Comparison of ENCODE assay signal across 8 cellular contexts in genomic region chr1:247110627-247111258, GRCh38. TPM values are rescaled to one million over a fixed set of nuclear protein-coding genes. Genes with fewer than 3 reads are reported as not detected.
A peak's percentile ranks its signal among the peaks of the same experiment; 100 is the strongest.
DNase-seq lines count a peak whose midpoint lies in the region; ATAC-seq and TF ChIP-seq lines count a peak whose summit lies in the region.

No MANE protein-coding gene starts in this region.

- TF ChIP-seq EP300 in transverse colon (IDR thresholded peaks at IDR 0.05; ENCODE audit: low read depth) = no peak

- TF ChIP-seq CTCF in CD14-positive monocyte (IDR thresholded peaks at IDR 0.05) = no peak
- TF ChIP-seq CTCF in transverse colon (IDR thresholded peaks at IDR 0.05) = no peak

- H3K4me1 Mint-ChIP-seq in CD14-positive monocyte = peaks cover 10% of the 10 kb centered on the region
- H3K4me1 Mint-ChIP-seq in T-cell = peaks cover 5 to 19% (median 16%) of the 10 kb centered on the region in 3 donors
- peaks cover 8 to 11% of the 10 kb centered on the region in 2 donors for H3K4me1 Mint-ChIP-seq in effector memory CD8-positive, alpha-beta T cell (ENCODE audit: low read depth in 2 of 2)
- H3K4me1 Mint-ChIP-seq in natural killer cell treated with Interleukin-12 subunit alpha and Interleukin-12 subunit beta and Interleukin-15 and Interleukin-18, amount 100 ng/mL, for 72 hours (ENCODE audit: low read depth in 2 of 2) = peaks cover 6 to 12% of the 10 kb centered on the region in 2 donors

- peak overlapping the region in 3 of 7 donors; percentile 12 to 29 (median 27) for H3K27ac Mint-ChIP-seq in CD14-positive monocyte
- H3K27ac Mint-ChIP-seq in T-cell = no peak overlapping the region
- no peak overlapping the region for H3K27ac Mint-ChIP-seq in effector memory CD8-positive, alpha-beta T cell
- H3K27ac Mint-ChIP-seq in natural killer cell treated with Interleukin-12 subunit alpha and Interleukin-12 subunit beta and Interleukin-15 and Interleukin-18, amount 100 ng/mL, for 72 hours = no peak overlapping the region

- no peak for TF ChIP-seq POLR2A in transverse colon (IDR thresholded peaks at IDR 0.05)

- peak overlapping the region; percentile 75 to 86 (median 81) for H3K4me3 ChIP-seq in transverse colon

- CTCF ChIA-PET in T-cell (lab: Charles Lee) = no interaction called here

- intact Hi-C loops in CD14-positive monocyte (cut with micrococcal nuclease) = no loop called here
- intact Hi-C loops in transverse colon (cut with DNase I; ENCODE audit: low total_unique reads) = no loop called here

- H3K36me3 Mint-ChIP-seq in CD14-positive monocyte (peaks cover 5 to 7% of the 10 kb centered on the region in 2 donors), T-cell (peaks cover 3% of the 10 kb centered on the region)
- no peaks in the 10 kb centered on the region for H3K36me3 Mint-ChIP-seq in effector memory CD8-positive, alpha-beta T cell (ENCODE audit: insufficient read depth)
- peaks cover 10% of the 10 kb centered on the region for H3K36me3 Mint-ChIP-seq in natural killer cell treated with Interleukin-12 subunit alpha and Interleukin-12 subunit beta and Interleukin-15 and Interleukin-18, amount 100 ng/mL, for 72 hours

- H3K9me3 Mint-ChIP-seq in CD14-positive monocyte (peaks cover 3 to 39% (median 26%) of the 10 kb centered on the region in 7 donors), T-cell (no peaks in the 10 kb centered on the region)
- no peaks in the 10 kb centered on the region for H3K9me3 Mint-ChIP-seq in effector memory CD8-positive, alpha-beta T cell
- H3K9me3 Mint-ChIP-seq in natural killer cell treated with Interleukin-12 subunit alpha and Interleukin-12 subunit beta and Interleukin-15 and Interleukin-18, amount 100 ng/mL, for 72 hours = no peaks in the 10 kb centered on the region

- DNase-seq in CD14-positive monocyte (ENCODE audit: low spot score) = no peak
- no peak for DNase-seq in T-cell
- DNase-seq in effector memory CD8-positive, alpha-beta T cell = no peak
- no peak for DNase-seq in natural killer cell treated with Interleukin-12 subunit alpha and Interleukin-12 subunit beta and Interleukin-15 and Interleukin-18, amount 100 ng/mL, for 72 hours (ENCODE audit: low spot score)
- no peak for DNase-seq in transverse colon
- no peak for DNase-seq in pons (ENCODE audit: low spot score)

- WGBS in transverse colon (ENCODE audit: low coverage in 1 of 2), 2 donors = 18% methylated on average over 24 of the region's 30 CpGs; no CpG with 5 or more reads in 1 of the 2 donors

- peak overlapping the region; percentile 85 to 90 (median 88) for H3K27ac ChIP-seq in transverse colon

- H3K27me3 Mint-ChIP-seq in CD14-positive monocyte (ENCODE audit: low read depth in 3 of 3) = peaks cover 49 to 71% (median 66%) of the 10 kb centered on the region in 3 donors
- peaks cover 42 to 59% of the 10 kb centered on the region in 2 donors for H3K27me3 Mint-ChIP-seq in T-cell
- peaks cover 50 to 84% of the 10 kb centered on the region in 2 donors for H3K27me3 Mint-ChIP-seq in effector memory CD8-positive, alpha-beta T cell
- H3K27me3 Mint-ChIP-seq in natural killer cell treated with Interleukin-12 subunit alpha and Interleukin-12 subunit beta and Interleukin-15 and Interleukin-18, amount 100 ng/mL, for 72 hours = peaks cover 23 to 40% of the 10 kb centered on the region in 2 donors

- no peaks in the 10 kb centered on the region for H3K9me3 ChIP-seq in transverse colon

- H3K27me3 ChIP-seq in transverse colon = no peaks in the 10 kb centered on the region

- in situ Hi-C loops in transverse colon (cut with MboI; ENCODE audit: low pct_ligation_motif_present in 1 of 4, low pct_unique_long_range_greater_than_20kb in 1 of 4, low sequenced_read_pairs in 3 of 4) = no loop called here

- no peaks in the 10 kb centered on the region for H3K36me3 ChIP-seq in transverse colon

- ATAC-seq in T-cell (replicated peaks in 1 of 4) = peak; percentile 24 to 52 (median 37)
- ATAC-seq in effector memory CD8-positive, alpha-beta T cell (replicated peaks) = peak; percentile 40
- peak in 1 of 2 donors; percentile 3 for ATAC-seq in natural killer cell treated with Interleukin-12 subunit alpha and Interleukin-12 subunit beta and Interleukin-15 and Interleukin-18, amount 100 ng/mL, for 72 hours
- ATAC-seq in HG03439 (IDR thresholded peaks at IDR 0.05; ENCODE audit: unreplicated experiment) = no peak
- ATAC-seq in HG03342 (IDR thresholded peaks at IDR 0.05; ENCODE audit: unreplicated experiment) = no peak

- peak overlapping the region; percentile 78 to 94 for H3K4me3 Mint-ChIP-seq in CD14-positive monocyte
- peak overlapping the region; percentile 66 to 75 (median 68) for H3K4me3 Mint-ChIP-seq in T-cell
- H3K4me3 Mint-ChIP-seq in effector memory CD8-positive, alpha-beta T cell = peak overlapping the region; percentile 67 to 71
- peak overlapping the region; percentile 78 for H3K4me3 Mint-ChIP-seq in natural killer cell treated with Interleukin-12 subunit alpha and Interleukin-12 subunit beta and Interleukin-15 and Interleukin-18, amount 100 ng/mL, for 72 hours

- peaks cover 0 to 14% (median 6%) of the 10 kb centered on the region in 4 donors for H3K4me1 ChIP-seq in transverse colon

- POLR2A ChIA-PET in T-cell (lab: Charles Lee) = interaction anchor here in 1 of 2 donors (0.5 to 0.6 kb wide), 2 partner anchors 37 to 310 kb away, joined by 3 read pairs; no protein-coding TSS in a partner anchor

RNA-seq across cellular contexts. Expression of gene ZNF669, which starts 6.6 kb away (rescaled TPM):
- 1 to 10 TPM; 8.9 TPM for polyA plus RNA-seq in CD14-positive monocyte
- total RNA-seq in T-cell = 10 to 100 TPM; 11.0 to 13.7 (median 12.8) TPM
- 10 to 100 TPM; 10.5 to 11.0 TPM for total RNA-seq in natural killer cell treated with Interleukin-12 subunit alpha and Interleukin-12 subunit beta and Interleukin-15 and Interleukin-18, amount 100 ng/mL, for 72 hours
- 10 to 100 TPM in 1 of 4 donors, 1 to 10 TPM in 3; 2.4 to 26.2 (median 4.9) TPM for total RNA-seq in transverse colon

RNA-seq across cellular contexts. Expression of gene ZNF670, which starts 32.1 kb away (rescaled TPM):
- polyA plus RNA-seq in CD14-positive monocyte = 1 to 10 TPM in 1 of 2 donors, under 1 TPM in 1; 0.44 to 1.3 TPM
- total RNA-seq in T-cell (1 to 10 TPM in 3 of 5 donors, under 1 TPM in 2; 0.78 to 2.5 (median 1.7) TPM), transverse colon (1 to 10 TPM; 1.9 to 4.6 (median 2.6) TPM)
- total RNA-seq in natural killer cell treated with Interleukin-12 subunit alpha and Interleukin-12 subunit beta and Interleukin-15 and Interleukin-18, amount 100 ng/mL, for 72 hours = 1 to 10 TPM; 3.0 to 3.2 TPM

Comparison
In these comparisons a context has a peak if more than half of its experiments do, and no peak if none do; other contexts are left out.
1. ATAC-seq: peak in T-cell (4 of 4) and effector memory CD8-positive, alpha-beta T cell (single experiment); none in HG03439 (single experiment) and HG03342 (single experiment).
2. Peak in every context shown above with its lines, with median percentiles within 50 percentile points of each other: H3K4me3 Mint-ChIP-seq.